ENCODE assay signal across 1 cellular context in genomic region chr1:19918057-19918456, GRCh38.
A peak's percentile ranks its signal among the peaks of the same experiment; 100 is the strongest.
TF ChIP-seq lines count a peak whose summit lies in the region.

No MANE protein-coding gene starts in this region.

TF ChIP-seq in HepG2, 621 proteins besides CTCF, POLR2A, EP300 and RAD21 (continued from another document and continues in another):
- TF ChIP-seq PRDM15 (CRISPR knock-in tag; IDR thresholded peaks at IDR 0.05) (no peak), SMAD3 (CRISPR knock-in tag; IDR thresholded peaks at IDR 0.05) (0 out of 2 replicates have a peak, but pooled peaks have one; percentile 35), TMF1 (CRISPR knock-in tag; IDR thresholded peaks at IDR 0.05; ENCODE audit: low read depth) (0 out of 2 replicates have a peak, but pooled peaks have one; percentile 37), TFDP1 (CRISPR knock-in tag; IDR thresholded peaks at IDR 0.05; ENCODE audit: borderline replicate concordance) (no peak), PHF21A (CRISPR knock-in tag; IDR thresholded peaks at IDR 0.05) (0 out of 2 replicates have a peak, but pooled peaks have one; percentile 22), ZKSCAN8 (CRISPR knock-in tag; IDR thresholded peaks at IDR 0.05; ENCODE audit: borderline replicate concordance) (peak; percentile 69; the same call in 1 of the 2 replicates), ARID5B (CRISPR knock-in tag; IDR thresholded peaks at IDR 0.05) (peak; percentile 35; the same call in 1 of the 2 replicates), ZNF362 (CRISPR knock-in tag; IDR thresholded peaks at IDR 0.05; ENCODE audit: borderline replicate concordance) (peak; percentile 62; the same call in 1 of the 2 replicates), ZNF256 (CRISPR knock-in tag; conservative IDR thresholded peaks at IDR 0.05) (no peak), ZGPAT (CRISPR knock-in tag; IDR thresholded peaks at IDR 0.05) (0 out of 2 replicates have a peak, but pooled peaks have one; percentile 30), SP2 (CRISPR knock-in tag; IDR thresholded peaks at IDR 0.05) (no peak), ZNF230 (CRISPR knock-in tag; IDR thresholded peaks at IDR 0.05) (no peak), HMGXB4 (CRISPR knock-in tag; IDR thresholded peaks at IDR 0.05; ENCODE audit: borderline replicate concordance in 1 of 2, low read depth in 1 of 2) (peak; percentile 35 to 52; a peak in 1 of 4 replicates), SOX13 (IDR thresholded peaks at IDR 0.05) (no peak), SOX13 (CRISPR knock-in tag; conservative IDR thresholded peaks at IDR 0.05 in 1 of 2, IDR thresholded peaks at IDR 0.05 in 1 of 2) (0 out of 4 replicates have a peak, but pooled peaks of 1 of the 2 experiments have one; percentile 12), ZBTB20 (CRISPR knock-in tag; IDR thresholded peaks at IDR 0.05; ENCODE audit: borderline replicate concordance, low read depth) (no peak), ZNF614 (CRISPR knock-in tag; IDR thresholded peaks at IDR 0.05; ENCODE audit: borderline replicate concordance) (peak; percentile 25; the same call in 1 of the 2 replicates), DNMT1 (CRISPR knock-in tag; IDR thresholded peaks at IDR 0.05) (no peak), ZNF552 (CRISPR knock-in tag; IDR thresholded peaks at IDR 0.05; ENCODE audit: borderline replicate concordance) (no peak), ADNP (CRISPR knock-in tag; IDR thresholded peaks at IDR 0.05) (no peak), HNF1B (CRISPR knock-in tag; IDR thresholded peaks at IDR 0.05) (0 out of 2 replicates have a peak, but pooled peaks have one; percentile 33), FOSL2 (CRISPR knock-in tag; IDR thresholded peaks at IDR 0.05) (peak; percentile 24; the same call in 1 of the 2 replicates), ASH2L (IDR thresholded peaks at IDR 0.05; ENCODE audit: insufficient read length, low read depth, low read length) (peak; percentile 25), MXD1 (CRISPR knock-in tag; IDR thresholded peaks at IDR 0.05) (no peak), ZNF7 (CRISPR knock-in tag; IDR thresholded peaks at IDR 0.05) (no peak), ZNF20 (CRISPR knock-in tag; IDR thresholded peaks at IDR 0.05) (no peak), ZNF563 (CRISPR knock-in tag; IDR thresholded peaks at IDR 0.05) (no peak), ZNF546 (CRISPR knock-in tag; conservative IDR thresholded peaks at IDR 0.05) (no peak), KAT8 (CRISPR knock-in tag; IDR thresholded peaks at IDR 0.05) (peak; percentile 44; the same call in 1 of the 2 replicates), ETS1 (CRISPR knock-in tag; IDR thresholded peaks at IDR 0.05) (no peak), RNF2 (conservative IDR thresholded peaks at IDR 0.05; ENCODE audit: low read depth) (no peak), REPIN1 (CRISPR knock-in tag; IDR thresholded peaks at IDR 0.05; ENCODE audit: borderline replicate concordance, low read depth) (no peak), RBAK (CRISPR knock-in tag; IDR thresholded peaks at IDR 0.05) (no peak), ZNF605 (CRISPR knock-in tag; IDR thresholded peaks at IDR 0.05) (peak; percentile 33; the same call in 1 of the 2 replicates), ZNF740 (CRISPR knock-in tag; IDR thresholded peaks at IDR 0.05) (0 out of 2 replicates have a peak, but pooled peaks have one; percentile 33), ZNF710 (CRISPR knock-in tag; IDR thresholded peaks at IDR 0.05; ENCODE audit: borderline replicate concordance) (no peak), TSC22D2 (CRISPR knock-in tag; IDR thresholded peaks at IDR 0.05; ENCODE audit: borderline replicate concordance) (0 out of 2 replicates have a peak, but pooled peaks have one; percentile 80), RAD51 (IDR thresholded peaks at IDR 0.05; ENCODE audit: borderline replicate concordance) (no peak), SOX5 (CRISPR knock-in tag; IDR thresholded peaks at IDR 0.05; ENCODE audit: borderline replicate concordance) (0 out of 2 replicates have a peak, but pooled peaks have one; percentile 13), ZNF24 (IDR thresholded peaks at IDR 0.05) (no peak), KDM2A (CRISPR knock-in tag; IDR thresholded peaks at IDR 0.05; ENCODE audit: borderline replicate concordance, low read depth) (0 out of 2 replicates have a peak, but pooled peaks have one; percentile 33), TEAD3 (CRISPR knock-in tag; optimal IDR thresholded peaks at IDR 0.05; ENCODE audit: borderline replicate concordance) (peak; percentile 51), KLF16 (CRISPR knock-in tag; IDR thresholded peaks at IDR 0.05) (no peak)
